In genomic region chr2:9327873-9328352, GRCh38 we compare ENCODE assay signal across 1 cellular context.
TF ChIP-seq lines count a peak whose summit lies in the region.

No MANE protein-coding gene starts in this region.

TF ChIP-seq in HepG2, 621 proteins besides CTCF, POLR2A, EP300 and RAD21 (continued from another document and continues in another):
- no peak for TF ChIP-seq DBP (CRISPR knock-in tag; IDR thresholded peaks at IDR 0.05; ENCODE audit: not compliant biosample characterization)
- no peak for TF ChIP-seq ZBTB44 (CRISPR knock-in tag; IDR thresholded peaks at IDR 0.05)
- TF ChIP-seq NFYC (CRISPR knock-in tag; IDR thresholded peaks at IDR 0.05), result no peak
- TF ChIP-seq ZNF572 (CRISPR knock-in tag; IDR thresholded peaks at IDR 0.05), result no peak
- TF ChIP-seq JUNB (CRISPR knock-in tag; IDR thresholded peaks at IDR 0.05; ENCODE audit: borderline replicate concordance), result peak; percentile 67; the same call in 1 of the 2 replicates
- no peak for TF ChIP-seq ZSCAN5A (CRISPR knock-in tag; IDR thresholded peaks at IDR 0.05; ENCODE audit: borderline replicate concordance)
- TF ChIP-seq HMGXB4 (CRISPR knock-in tag; IDR thresholded peaks at IDR 0.05; ENCODE audit: borderline replicate concordance in 1 of 2, low read depth in 1 of 2), result 0 out of 4 replicates have a peak, but pooled peaks of 1 of the 2 experiments have one; percentile 17
- TF ChIP-seq THRA (CRISPR knock-in tag; IDR thresholded peaks at IDR 0.05; ENCODE audit: borderline replicate concordance), result 0 out of 2 replicates have a peak, but pooled peaks have one; percentile 22
- no peak for TF ChIP-seq ATF7-NPFF (CRISPR knock-in tag; IDR thresholded peaks at IDR 0.05; ENCODE audit: low read depth)
- peak; percentile 51; the same call in 1 of the 2 replicates for TF ChIP-seq SOX13 (IDR thresholded peaks at IDR 0.05)
- TF ChIP-seq SOX13 (CRISPR knock-in tag; conservative IDR thresholded peaks at IDR 0.05 in 1 of 2, IDR thresholded peaks at IDR 0.05 in 1 of 2), result peak in 1 of 2 experiments; percentile 86; a peak in 2 of 4 replicates
- TF ChIP-seq ZHX2 (IDR thresholded peaks at IDR 0.05; ENCODE audit: low read depth), result 0 out of 2 replicates have a peak, but pooled peaks have one; percentile 25
- no peak for TF ChIP-seq ZHX2 (CRISPR knock-in tag; IDR thresholded peaks at IDR 0.05; ENCODE audit: borderline replicate concordance)
- no peak for TF ChIP-seq ZNF446 (CRISPR knock-in tag; IDR thresholded peaks at IDR 0.05)
- peak; percentile 26; the same call in 1 of the 2 replicates for TF ChIP-seq ZNF652 (CRISPR knock-in tag; IDR thresholded peaks at IDR 0.05; ENCODE audit: borderline replicate concordance, low read depth)
- TF ChIP-seq ZSCAN22 (CRISPR knock-in tag; IDR thresholded peaks at IDR 0.05), result no peak
- peak; percentile 61 for TF ChIP-seq HDAC2 (CRISPR knock-in tag; IDR thresholded peaks at IDR 0.05)
- peak; percentile 66; the same call in 1 of the 2 replicates for TF ChIP-seq FOXO1 (CRISPR knock-in tag; IDR thresholded peaks at IDR 0.05)
- TF ChIP-seq KDM6A (CRISPR knock-in tag; IDR thresholded peaks at IDR 0.05; ENCODE audit: low read depth), result no peak
- peak; percentile 63 for TF ChIP-seq FOXP1 (IDR thresholded peaks at IDR 0.05)
- peak; percentile 94 for TF ChIP-seq FOXP1 (CRISPR knock-in tag; IDR thresholded peaks at IDR 0.05)
- peak; percentile 82; the same call in 1 of the 2 replicates for TF ChIP-seq NFE2L2 (IDR thresholded peaks at IDR 0.05; ENCODE audit: low read length)
- TF ChIP-seq ZBTB43 (CRISPR knock-in tag; conservative IDR thresholded peaks at IDR 0.05), result no peak
- no peak for TF ChIP-seq ZNF782 (CRISPR knock-in tag; IDR thresholded peaks at IDR 0.05; ENCODE audit: borderline replicate concordance)
- TF ChIP-seq JDP2 (CRISPR knock-in tag; IDR thresholded peaks at IDR 0.05; ENCODE audit: borderline replicate concordance), result no peak
- peak; percentile 95 for TF ChIP-seq FOXA3 (CRISPR knock-in tag; IDR thresholded peaks at IDR 0.05)
- no peak for TF ChIP-seq IKZF1 (IDR thresholded peaks at IDR 0.05)
- TF ChIP-seq ZBTB2 (CRISPR knock-in tag; IDR thresholded peaks at IDR 0.05; ENCODE audit: low read depth), result no peak
- peak; percentile 86 for TF ChIP-seq NCOA2 (CRISPR knock-in tag; IDR thresholded peaks at IDR 0.05)
- TF ChIP-seq NFE2 (CRISPR knock-in tag; IDR thresholded peaks at IDR 0.05), result peak; percentile 83
- peak; percentile 92 for TF ChIP-seq FOXK1 (CRISPR knock-in tag; IDR thresholded peaks at IDR 0.05; ENCODE audit: borderline replicate concordance, low read depth)
